ENCODE assay signal across 1 cellular context in genomic region chr10:100480002-100480401, GRCh38.
TF ChIP-seq lines count a peak whose summit lies in the region.

No MANE protein-coding gene starts in this region.

TF ChIP-seq in HEK293, 187 proteins besides CTCF, POLR2A, EP300 and RAD21:
- TF ChIP-seq ZNF623 (tag by site-specific recombination; IDR thresholded peaks at IDR 0.05) (no peak), ZNF146 (tag by site-specific recombination; IDR thresholded peaks at IDR 0.05) (0 out of 2 replicates have a peak, but pooled peaks have one; percentile 11), SCRT2 (tag by site-specific recombination; IDR thresholded peaks at IDR 0.05) (peak; percentile 57; the same call in 1 of the 2 replicates), YY2 (tag by site-specific recombination; IDR thresholded peaks at IDR 0.05) (no peak), ZNF529 (tag by site-specific recombination; IDR thresholded peaks at IDR 0.05; ENCODE audit: insufficient replicate concordance) (no peak), BCL6B (tag by site-specific recombination; IDR thresholded peaks at IDR 0.05) (no peak), PRDM1 (tag by site-specific recombination; IDR thresholded peaks at IDR 0.05) (peak; percentile 56; the same call in 1 of the 2 replicates)
TF ChIP-seq in HEK293: peak in this region for 3.
